In genomic region chr1:30615076-30615795, GRCh38 we compare ENCODE assay signal across 27 cellular contexts.
"Had no signal": no experiment of that assay in that cellular context is flagged by ENCODE, and none has a peak within 500 bp of the region (broad histone marks: within the 10 kb centered on the region; RNA-seq: fewer than 3 reads in every experiment).

No MANE protein-coding gene starts in this region.

- H3K36me3 ChIP-seq: colonic mucosa, esophagus muscularis mucosa, neutrophil, ovary, right lobe of liver, tibial nerve, WERI-Rb-1 had no signal

- H3K9me3 ChIP-seq: colonic mucosa, esophagus muscularis mucosa, neutrophil, ovary, right lobe of liver, tibial nerve had no signal

- H3K4me1 Mint-ChIP-seq: mesothelial cell of epicardium, naive B cell, T-helper 17 cell had no signal

- H3K4me1 ChIP-seq: colonic mucosa, esophagus muscularis mucosa, right lobe of liver, tibial nerve had no signal

- H3K27ac Mint-ChIP-seq: activated CD4-positive, alpha-beta memory T cell treated with anti-CD3 and anti-CD28 coated beads for 36 hours; activated CD4-positive, alpha-beta T cell treated with anti-CD3 and anti-CD28 coated beads, Interleukin-2, amount 10 ng/mL, durations not matched to agents 24 days and 14 days; activated naive CD8-positive, alpha-beta T cell; effector memory CD8-positive, alpha-beta T cell; mesothelial cell of epicardium; naive B cell; nephron progenitor cell; progenitor cell of endocrine pancreas; T-helper 17 cell had no signal

- H3K9me3 Mint-ChIP-seq: activated CD4-positive, alpha-beta memory T cell treated with anti-CD3 and anti-CD28 coated beads for 36 hours; activated CD4-positive, alpha-beta T cell treated with anti-CD3 and anti-CD28 coated beads, Interleukin-2, amount 10 ng/mL, durations not matched to agents 24 days and 14 days; effector memory CD8-positive, alpha-beta T cell; mesothelial cell of epicardium; naive B cell; nephron progenitor cell had no signal

- H3K4me3 Mint-ChIP-seq: activated CD4-positive, alpha-beta memory T cell treated with anti-CD3 and anti-CD28 coated beads for 36 hours; activated CD4-positive, alpha-beta T cell treated with anti-CD3 and anti-CD28 coated beads, Interleukin-2, amount 10 ng/mL, durations not matched to agents 24 days and 14 days; activated naive CD8-positive, alpha-beta T cell; effector memory CD8-positive, alpha-beta T cell; mesothelial cell of epicardium; naive B cell; nephron progenitor cell; T-helper 17 cell had no signal

- DNase-seq: activated CD4-positive, alpha-beta memory T cell treated with anti-CD3 and anti-CD28 coated beads for 36 hours; activated CD4-positive, alpha-beta T cell treated with anti-CD3 and anti-CD28 coated beads, Interleukin-2, amount 10 ng/mL, durations not matched to agents 24 days and 14 days; activated CD4-positive, CD25-positive, alpha-beta regulatory T cell treated with anti-CD3 and anti-CD28 coated beads, Interleukin-2, amount 50 U/mL, for 72 hours; activated effector memory CD4-positive, alpha-beta T cell treated with Interleukin-2 at 50 U/mL for 16 hours; activated naive CD4-positive, alpha-beta T cell treated with Interleukin-2 at 50 U/mL for 16 hours; anterior cingulate cortex; cerebellar nuclear complex; colonic mucosa; dorsolateral prefrontal cortex; effector memory CD8-positive, alpha-beta T cell; foreskin melanocyte; left ventricle myocardium superior; naive B cell; nephron progenitor cell; ovary; stimulated activated CD4-positive, alpha-beta T cell treated with anti-CD3 and anti-CD28 coated beads, Interleukin-2, amount 100 ng/mL, for 48 hours; stimulated activated naive CD4-positive, alpha-beta T cell treated with Interleukin-2 at 50 U/mL for 16 hours; T-helper 17 cell; T1000; WERI-Rb-1 had no signal

- H3K36me3 Mint-ChIP-seq: activated CD4-positive, alpha-beta memory T cell treated with anti-CD3 and anti-CD28 coated beads for 36 hours; activated naive CD8-positive, alpha-beta T cell; mesothelial cell of epicardium; naive B cell had no signal

- H3K4me3 ChIP-seq: colonic mucosa, dorsolateral prefrontal cortex, esophagus muscularis mucosa, ovary, right lobe of liver, tibial nerve had no signal

- H3K27ac ChIP-seq: colonic mucosa, dorsolateral prefrontal cortex, esophagus muscularis mucosa, neutrophil, ovary, right lobe of liver, tibial nerve, WERI-Rb-1 had no signal

- H3K27me3 ChIP-seq: colonic mucosa, ovary, right lobe of liver had no signal

- ATAC-seq: effector memory CD8-positive, alpha-beta T cell; left ventricle myocardium superior; right lobe of liver; T-helper 17 cell had no signal
